In the genomic region with DNA sequence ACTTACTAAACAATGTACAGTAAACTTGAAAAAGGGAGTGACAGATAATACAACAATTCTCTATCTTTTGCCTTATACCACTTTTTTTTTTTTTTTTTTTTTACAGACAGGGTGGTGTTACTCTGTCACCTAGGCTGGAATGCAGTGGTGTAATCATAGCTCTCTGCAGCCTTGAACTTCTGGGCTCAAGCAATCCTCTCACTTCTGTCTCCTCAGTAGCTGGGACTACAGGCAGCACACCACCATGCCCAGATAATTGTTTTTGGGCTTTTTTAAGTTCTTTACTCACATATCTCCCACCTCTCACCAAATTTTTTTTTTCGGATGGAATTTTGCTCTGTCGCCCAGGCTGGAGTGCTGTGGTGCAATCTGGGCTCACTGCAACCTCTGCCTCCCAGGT, we compare ENCODE assay signal across 29 cellular contexts.
"Had no signal": no experiment of that assay in that cellular context is flagged by ENCODE, and none has a peak within 500 bp of the region (broad histone marks: within the 10 kb centered on the region; RNA-seq: fewer than 3 reads in every experiment).

No MANE protein-coding gene starts in this region.

- H3K27me3 Mint-ChIP-seq: stimulated activated naive B cell treated with anti-CD40 and anti-IgM and Interleukin-4, amounts not matched to agents 10 μg/mL and 1 μg/mL and 100 μg/mL, for 72 hours; type B pancreatic cell had no signal

- H3K9me3 ChIP-seq: lower lobe of right lung, neutrophil, psoas muscle, right atrium auricular region, stomach, thoracic aorta, tibial artery, vagina had no signal

- H3K4me3 Mint-ChIP-seq: naive B cell; natural killer cell; nephron progenitor cell; neural progenitor cell; stimulated activated naive B cell treated with anti-CD40 and anti-IgM and Interleukin-4, amounts not matched to agents 10 μg/mL and 1 μg/mL and 100 μg/mL, for 72 hours; type B pancreatic cell had no signal

- H3K4me1 ChIP-seq: neural progenitor cell, parathyroid adenoma, psoas muscle, tibial artery, vagina had no signal

- H3K4me3 ChIP-seq: lower lobe of right lung, neural progenitor cell, psoas muscle, right atrium auricular region, skin epidermis, stomach, thoracic aorta, tibial artery, vagina had no signal

- H3K27ac ChIP-seq: lower lobe of right lung, neural progenitor cell, neutrophil, parathyroid adenoma, psoas muscle, right atrium auricular region, skin epidermis, stomach, thoracic aorta, tibial artery, vagina had no signal

- H3K36me3 ChIP-seq: lower lobe of right lung, neural progenitor cell, neutrophil, right atrium auricular region, stomach, thoracic aorta, tibial artery, vagina had no signal

- ATAC-seq: left lobe of liver; lower lobe of right lung; natural killer cell; psoas muscle; sciatic nerve; stimulated activated naive B cell treated with anti-CD40 and anti-IgM and Interleukin-4, amounts not matched to agents 10 μg/mL and 1 μg/mL and 100 μg/mL, for 72 hours; stimulated activated naive CD8-positive, alpha-beta T cell treated with anti-CD3 and anti-CD28 coated beads, Interleukin-15, Interleukin-2, amounts not matched to agents 100 U/mL and 50 U/mL, for 24 hours had no signal

- H3K9me3 Mint-ChIP-seq: naive B cell; natural killer cell; nephron progenitor cell; neural progenitor cell; stimulated activated naive B cell treated with anti-CD40 and anti-IgM and Interleukin-4, amounts not matched to agents 10 μg/mL and 1 μg/mL and 100 μg/mL, for 72 hours; type B pancreatic cell had no signal

- H3K36me3 Mint-ChIP-seq: naive B cell; natural killer cell; neural progenitor cell; stimulated activated naive B cell treated with anti-CD40 and anti-IgM and Interleukin-4, amounts not matched to agents 10 μg/mL and 1 μg/mL and 100 μg/mL, for 72 hours; type B pancreatic cell had no signal

- H3K27ac Mint-ChIP-seq: naive B cell; natural killer cell; nephron progenitor cell; neural progenitor cell; stimulated activated naive B cell treated with anti-CD40 and anti-IgM and Interleukin-4, amounts not matched to agents 10 μg/mL and 1 μg/mL and 100 μg/mL, for 72 hours; type B pancreatic cell had no signal

- H3K4me1 Mint-ChIP-seq: naive B cell; natural killer cell; nephron progenitor cell; stimulated activated naive B cell treated with anti-CD40 and anti-IgM and Interleukin-4, amounts not matched to agents 10 μg/mL and 1 μg/mL and 100 μg/mL, for 72 hours had no signal

- DNase-seq: head of caudate nucleus; hippocampal formation; kidney; lower lobe of right lung; mammary epithelial cell; mesenchymal stem cell; naive B cell; natural killer cell; nephron progenitor cell; occipital lobe; psoas muscle; stimulated activated CD4-positive, alpha-beta T cell treated with anti-CD3 and anti-CD28 coated beads, Interleukin-12 subunit alpha, Interleukin-12 subunit beta, amount 100 ng/mL, for 4 hours; stimulated activated CD4-positive, alpha-beta T cell treated with anti-CD3 and anti-CD28 coated beads, Interleukin-15, amount 100 ng/mL, for 24 hours; stimulated activated CD4-positive, alpha-beta T cell treated with anti-CD3 and anti-CD28 coated beads, Interleukin-2, amount 100 ng/mL, for 24 hours; stimulated activated CD4-positive, alpha-beta T cell treated with anti-CD3 and anti-CD28 coated beads, Interleukin-4, amount 100 ng/mL, for 1 hour; stimulated activated naive B cell treated with anti-CD40 and anti-IgM and Interleukin-4, amounts not matched to agents 10 μg/mL and 1 μg/mL and 100 μg/mL, for 72 hours; stimulated activated naive CD8-positive, alpha-beta T cell treated with anti-CD3 and anti-CD28 coated beads, Interleukin-15, Interleukin-2, amounts not matched to agents 100 U/mL and 50 U/mL, for 24 hours; stomach; tibial artery had no signal
